Comparison of ENCODE assay signal across 8 cellular contexts in genomic region chr3:10115326-10116137, GRCh38. TPM values are rescaled to one million over a fixed set of nuclear protein-coding genes. Genes with fewer than 3 reads are reported as not detected.
A peak's percentile ranks its signal among the peaks of the same experiment; 100 is the strongest.
DNase-seq lines count a peak whose midpoint lies in the region; ATAC-seq and TF ChIP-seq lines count a peak whose summit lies in the region.

BRK1 (plus strand) TSS chr3:10115675; CDS start chr3:10115702, 27 bp downstream.

- H4K20me1 ChIP-seq in KMS-11 (ENCODE audit: insufficient read depth): no peaks in the 10 kb centered on the region

- peak within 1 kb of the TSS; percentile 67; the same call in 1 of the 2 replicates for H3K9ac ChIP-seq in KMS-11

- H3K36me3 ChIP-seq in KMS-11 (ENCODE audit: insufficient read depth) (no peaks in the 10 kb centered on the region), Peyer's patch (no peaks in the 10 kb centered on the region), esophagus muscularis mucosa (peaks cover 0 to 21% (median 0%) of the 10 kb centered on the region in 4 donors), muscle layer of duodenum (ENCODE audit: control insufficient read depth in 1 of 2, insufficient read depth in 2 of 2, low read length in 2 of 2) (peaks cover 6 to 8% of the 10 kb centered on the region in 2 donors)

- TF ChIP-seq POLR2A in Peyer's patch (IDR thresholded peaks at IDR 0.05) (peak; percentile 84 to 96), esophagus muscularis mucosa (IDR thresholded peaks at IDR 0.05; ENCODE audit: low read depth) (peak; percentile 50)

- H3K27me3 ChIP-seq in KMS-11 (ENCODE audit: insufficient read depth, low read depth): no peaks in the 10 kb centered on the region
- H3K27me3 ChIP-seq in Peyer's patch: no peaks in the 10 kb centered on the region
- H3K27me3 ChIP-seq in esophagus muscularis mucosa: no peaks in the 10 kb centered on the region
- no peaks in the 10 kb centered on the region for H3K27me3 ChIP-seq in muscle layer of duodenum (ENCODE audit: low read depth, low read length)

- 2% methylated on average over 24 of the region's 54 CpGs for WGBS in esophagus muscularis mucosa

- peak; percentile 57 for DNase-seq in DMS53 treated with DMSO at 0.1 percent for 48 hours (lab: John Stamatoyannopoulos, UW; ENCODE audit: unreplicated experiment)
- DNase-seq in Peyer's patch: peak; percentile 93 to 98 (median 97)
- peak; percentile 94 to 95 for DNase-seq in activated T-cell treated with anti-CD3 and anti-CD28 coated beads, Interleukin-2, amount 50 U/mL, for 48 hours
- DNase-seq in esophagus muscularis mucosa (ENCODE audit: extremely low spot score): peak; percentile 98
- peak; percentile 92 for DNase-seq in stimulated activated CD8-positive, alpha-beta memory T cell treated with anti-CD3 and anti-CD28 coated beads, Interleukin-7, amount 100 ng/mL, for 4 hours (ENCODE audit: low read depth in 2 of 2)

- peak within 1 kb of the TSS; percentile 52; the same call in 1 of the 2 replicates for H3K27ac ChIP-seq in KMS-11
- H3K27ac ChIP-seq in Peyer's patch: peak within 1 kb of the TSS; percentile 75 to 84 (median 81)
- H3K27ac ChIP-seq in esophagus muscularis mucosa (replicated peaks in 1 of 4): peak within 1 kb of the TSS; percentile 83 to 89 (median 86)
- H3K27ac ChIP-seq in muscle layer of duodenum (ENCODE audit: low read length): peak within 1 kb of the TSS; percentile 79

- TF ChIP-seq CTCF in KMS-11 (conservative IDR thresholded peaks at IDR 0.05; ENCODE audit: low read depth, low read length): no peak
- no peak for TF ChIP-seq CTCF in Peyer's patch (IDR thresholded peaks at IDR 0.05)
- peak in 1 of 3 experiments; percentile 17 for TF ChIP-seq CTCF in esophagus muscularis mucosa (IDR thresholded peaks at IDR 0.05)

- H3K4me3 ChIP-seq in KMS-11 (IDR thresholded peaks at IDR 0.05; ENCODE audit: insufficient read depth, low read depth, low read length) (peak within 1 kb of the TSS; percentile 46), Peyer's patch (peak within 1 kb of the TSS; percentile 69 to 91 (median 82)), esophagus muscularis mucosa (peak within 1 kb of the TSS; percentile 84 to 89 (median 88)), muscle layer of duodenum (ENCODE audit: low read depth in 1 of 2, low read length in 2 of 2) (peak within 1 kb of the TSS; percentile 98 to 100)

- H3K9me3 ChIP-seq in Peyer's patch (no peaks in the 10 kb centered on the region), esophagus muscularis mucosa (no peaks in the 10 kb centered on the region), muscle layer of duodenum (ENCODE audit: control insufficient read depth in 1 of 2, low read length in 2 of 2) (no peaks in the 10 kb centered on the region)

- H2AFZ ChIP-seq in KMS-11 (ENCODE audit: low read depth): peak within 1 kb of the TSS; percentile 66

- no peak for TF ChIP-seq EP300 in esophagus muscularis mucosa (IDR thresholded peaks at IDR 0.05)

- ATAC-seq in GM21737 (IDR thresholded peaks at IDR 0.05; ENCODE audit: unreplicated experiment): peak; percentile 94

- H3K4me2 ChIP-seq in KMS-11: peak within 1 kb of the TSS; percentile 83

- H3K4me1 ChIP-seq in KMS-11 (ENCODE audit: low read depth, poor library complexity, severe bottlenecking): peaks cover 15% of the 10 kb centered on the region
- H3K4me1 ChIP-seq in Peyer's patch: peaks cover 0 to 18% (median 3%) of the 10 kb centered on the region in 4 donors
- H3K4me1 ChIP-seq in esophagus muscularis mucosa: peaks cover 25 to 50% (median 39%) of the 10 kb centered on the region in 4 donors
- H3K4me1 ChIP-seq in muscle layer of duodenum (ENCODE audit: control insufficient read depth in 1 of 2, insufficient read depth in 2 of 2, low read length in 2 of 2): peaks cover 4 to 26% of the 10 kb centered on the region in 2 donors

- H3K79me2 ChIP-seq in KMS-11 (ENCODE audit: insufficient read depth, low read depth): peaks cover 36% of the 10 kb centered on the region

- intact Hi-C loops in esophagus muscularis mucosa (cut with DNase I): loop anchor here (5.0 to 10.0 kb wide), 2 partner anchors 88 to 161 kb away; partner anchors contain the start of genes FANCD2 and PRRT3

RNA-seq across cellular contexts. Expression of gene BRK1, which starts in this region (rescaled TPM):
- total RNA-seq in Peyer's patch (100 to 1,000 TPM in 1 of 4 donors, 10 to 100 TPM in 3; 43.7 to 104 (median 60.4) TPM), esophagus muscularis mucosa (100 to 1,000 TPM; 107 to 148 (median 142) TPM)

Comparison
In these comparisons a context has a peak if more than half of its experiments do, and no peak if none do; other contexts are left out.
1. Peak in every context shown above with its lines: DNase-seq, ATAC-seq, H3K4me3 ChIP-seq and H3K27ac ChIP-seq.
2. H3K4me3 ChIP-seq: peak in every context shown above with its lines; median percentile 99 in muscle layer of duodenum; 88 in esophagus muscularis mucosa; 82 in Peyer's patch; 46 in KMS-11.